ENCODE assay signal across 30 cellular contexts in the genomic region with DNA sequence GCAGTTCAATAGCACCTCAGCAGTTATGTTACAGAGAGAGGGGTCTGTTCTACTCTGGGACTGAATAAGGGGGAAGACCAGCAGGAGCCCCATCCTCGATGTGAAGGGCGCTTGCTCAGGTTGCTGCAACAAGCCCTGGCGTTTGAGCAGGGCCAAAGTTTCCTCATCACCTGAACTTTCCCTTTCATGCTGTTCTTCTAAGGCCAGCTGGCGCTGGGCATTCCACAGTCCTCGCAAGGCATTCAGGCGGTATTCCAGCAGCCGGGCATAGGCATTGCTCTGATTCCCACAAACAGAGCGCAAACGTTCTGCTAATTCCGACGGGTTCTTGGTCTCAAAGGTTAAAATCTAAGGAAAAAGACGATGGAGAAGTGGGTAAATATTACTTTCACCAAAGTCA.
"Had no signal": no experiment of that assay in that cellular context is flagged by ENCODE, and none has a peak within 500 bp of the region (broad histone marks: within the 10 kb centered on the region; RNA-seq: fewer than 3 reads in every experiment).

No MANE protein-coding gene starts in this region.

- H3K27me3 ChIP-seq: esophagus muscularis mucosa, foreskin keratinocyte, neural progenitor cell, right atrium auricular region, sigmoid colon, spleen, testis, tibial artery had no signal

- H3K4me2 ChIP-seq: neural progenitor cell had no signal

- H3K36me3 ChIP-seq: neural progenitor cell had no signal

- H3K4me3 Mint-ChIP-seq: immature natural killer cell; naive thymus-derived CD4-positive, alpha-beta T cell; nephron; neural progenitor cell; stimulated activated memory B cell treated with anti-CD40 and anti-IgM and Interleukin-4, amounts not matched to agents 10 μg/mL and 1 μg/mL and 100 μg/mL, for 72 hours; type B pancreatic cell had no signal

- H3K27ac ChIP-seq: coronary artery, esophagus muscularis mucosa, foreskin keratinocyte, neural progenitor cell, parathyroid adenoma, right atrium auricular region, sigmoid colon, skin epidermis, spleen, testis, tibial artery had no signal

- H3K27ac Mint-ChIP-seq: immature natural killer cell; naive thymus-derived CD4-positive, alpha-beta T cell; nephron; neural progenitor cell; progenitor cell of endocrine pancreas; stimulated activated memory B cell treated with anti-CD40 and anti-IgM and Interleukin-4, amounts not matched to agents 10 μg/mL and 1 μg/mL and 100 μg/mL, for 72 hours; type B pancreatic cell had no signal

- H3K9me3 ChIP-seq: esophagus muscularis mucosa, right atrium auricular region, sigmoid colon, spleen, testis, tibial artery had no signal

- H3K9ac ChIP-seq: neural progenitor cell, parathyroid adenoma had no signal

- H3K27me3 Mint-ChIP-seq: naive thymus-derived CD4-positive, alpha-beta T cell; progenitor cell of endocrine pancreas; stimulated activated memory B cell treated with anti-CD40 and anti-IgM and Interleukin-4, amounts not matched to agents 10 μg/mL and 1 μg/mL and 100 μg/mL, for 72 hours; type B pancreatic cell had no signal

- H3K4me3 ChIP-seq: coronary artery, esophagus muscularis mucosa, lung, neural progenitor cell, right atrium auricular region, sigmoid colon, skin epidermis, spleen, testis, tibial artery had no signal

- H2AFZ ChIP-seq: neural progenitor cell, parathyroid adenoma had no signal

- ATAC-seq: foreskin keratinocyte; left colon; left ventricle myocardium superior; naive thymus-derived CD4-positive, alpha-beta T cell; stimulated activated memory B cell treated with anti-CD40 and anti-IgM and Interleukin-4, amounts not matched to agents 10 μg/mL and 1 μg/mL and 100 μg/mL, for 72 hours; stimulated activated naive CD8-positive, alpha-beta T cell treated with anti-CD3 and anti-CD28 coated beads, Interleukin-15, Interleukin-2, amounts not matched to agents 100 U/mL and 50 U/mL, for 24 hours had no signal

- DNase-seq: dermis blood vessel endothelial cell; effector memory CD4-positive, alpha-beta T cell; foreskin keratinocyte; hypothalamus; immature natural killer cell; islet precursor cell; kidney glomerular epithelial cell; left colon; left ventricle myocardium superior; mesenchymal stem cell; midbrain; naive thymus-derived CD4-positive, alpha-beta T cell; sigmoid colon; spleen; stimulated activated CD4-positive, alpha-beta T cell treated with anti-CD3 and anti-CD28 coated beads, Interleukin-4, amount 100 ng/mL, for 4 hours; stimulated activated naive CD8-positive, alpha-beta T cell treated with anti-CD3 and anti-CD28 coated beads, Interleukin-15, Interleukin-2, amounts not matched to agents 100 U/mL and 50 U/mL, for 24 hours; substantia nigra; testis; tibial artery had no signal

- H3K9me3 Mint-ChIP-seq: immature natural killer cell; naive thymus-derived CD4-positive, alpha-beta T cell; nephron; neural progenitor cell; stimulated activated memory B cell treated with anti-CD40 and anti-IgM and Interleukin-4, amounts not matched to agents 10 μg/mL and 1 μg/mL and 100 μg/mL, for 72 hours; type B pancreatic cell had no signal
